In the genomic region with DNA sequence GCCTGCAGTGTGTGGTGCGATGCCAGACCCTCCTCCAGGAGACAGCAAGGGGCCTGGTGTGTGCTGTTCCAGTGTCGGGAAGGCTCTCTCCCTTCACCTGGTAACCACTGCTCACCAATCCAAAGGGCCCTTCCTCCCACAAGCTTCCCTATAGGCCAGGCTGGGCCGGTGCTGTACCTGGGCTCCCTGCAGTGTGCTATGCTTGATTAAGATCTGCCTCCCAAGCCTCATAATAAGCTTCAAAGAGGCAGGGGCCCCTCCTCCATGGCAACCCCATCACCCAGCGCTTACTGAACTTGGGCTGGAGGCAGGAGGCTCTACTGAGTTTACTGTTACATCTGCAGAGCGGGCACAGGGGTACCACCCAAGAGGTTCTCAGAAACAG, we compare ENCODE assay signal across 15 cellular contexts. TPM values are rescaled to one million over a fixed set of nuclear protein-coding genes. Genes with fewer than 3 reads are reported as not detected.
"Had no signal": no experiment of that assay in that cellular context is flagged by ENCODE, and none has a peak within 500 bp of the region (broad histone marks: within the 10 kb centered on the region; RNA-seq: fewer than 3 reads in every experiment).

No MANE protein-coding gene starts in this region.

- ATAC-seq: right cardiac atrium had no signal

- H3K9me3 Mint-ChIP-seq: activated B cell treated with CpG ODN at 0.5 μM for 24 hours; activated CD4-positive, alpha-beta T cell treated with anti-CD3 and anti-CD28 coated beads, Interleukin-2, amount 10 ng/mL, durations not matched to agents 24 days and 14 days; activated T-helper 2 cell treated with anti-CD3 and anti-CD28 coated beads, Interferon-gamma antibody, Interleukin-2, Interleukin-4, amounts not matched to agents 10 μg/mL and 5 μg/mL and 100 μg/mL, durations not matched to agents 14 hours and 24 hours and 36 hours had no signal

- H3K27ac Mint-ChIP-seq: activated B cell treated with CpG ODN at 0.5 μM for 24 hours; activated CD4-positive, alpha-beta T cell treated with anti-CD3 and anti-CD28 coated beads, Interleukin-2, amount 10 ng/mL, durations not matched to agents 24 days and 14 days; activated T-helper 2 cell treated with anti-CD3 and anti-CD28 coated beads, Interferon-gamma antibody, Interleukin-2, Interleukin-4, amounts not matched to agents 10 μg/mL and 5 μg/mL and 100 μg/mL, durations not matched to agents 14 hours and 24 hours and 36 hours; brain had no signal

- H3K4me3 Mint-ChIP-seq: activated B cell treated with CpG ODN at 0.5 μM for 24 hours; activated CD4-positive, alpha-beta T cell treated with anti-CD3 and anti-CD28 coated beads, Interleukin-2, amount 10 ng/mL, durations not matched to agents 24 days and 14 days; brain had no signal

- H3K36me3 Mint-ChIP-seq: brain had no signal

- H3K27ac ChIP-seq: esophagus muscularis mucosa, left lung, transverse colon had no signal

- DNase-seq: activated B cell treated with CpG ODN at 0.5 μM for 24 hours; activated CD4-positive, alpha-beta T cell treated with anti-CD3 and anti-CD28 coated beads, Interleukin-2, amount 10 ng/mL, durations not matched to agents 24 days and 14 days; activated naive CD4-positive, alpha-beta T cell treated with anti-CD3 and anti-CD28 coated beads, Interleukin-2, amount 50 U/mL, for 16 hours; activated T-cell treated with anti-CD3 and anti-CD28 coated beads for 4 hours; foreskin fibroblast; left lung; SK-N-SH; small intestine; transverse colon had no signal

- H3K27me3 Mint-ChIP-seq: activated CD4-positive, alpha-beta T cell treated with anti-CD3 and anti-CD28 coated beads, Interleukin-2, amount 10 ng/mL, durations not matched to agents 24 days and 14 days had no signal

RNA-seq across cellular contexts. Expression of a gene that starts 4.5 kb away (rescaled TPM):
- total RNA-seq: activated B cell treated with CpG ODN at 0.5 μM for 24 hours, cerebellum, dermis microvascular lymphatic vessel endothelial cell had no signal
